In genomic region chr20:46702447-46703203, GRCh38 we compare ENCODE assay signal across 1 cellular context.
TF ChIP-seq lines count a peak whose summit lies in the region.

No MANE protein-coding gene starts in this region.

TF ChIP-seq in GM12878, 131 proteins besides CTCF, POLR2A, EP300 and RAD21:
- no peak for TF ChIP-seq ZNF384 (IDR thresholded peaks at IDR 0.05; ENCODE audit: borderline replicate concordance, low read depth, low read length)
- TF ChIP-seq MTA2 (IDR thresholded peaks at IDR 0.05; ENCODE audit: low read depth) = no peak
- no peak for TF ChIP-seq NR2F1 (conservative IDR thresholded peaks at IDR 0.05)
- TF ChIP-seq PML (IDR thresholded peaks at IDR 0.05; ENCODE audit: low read length) = no peak
- no peak for TF ChIP-seq GATAD2B (conservative IDR thresholded peaks at IDR 0.05; ENCODE audit: low read depth)
- no peak for TF ChIP-seq JUND (IDR thresholded peaks at IDR 0.05; ENCODE audit: low read depth, low read length)
- TF ChIP-seq ZBTB40 (IDR thresholded peaks at IDR 0.05; ENCODE audit: borderline replicate concordance) = peak; percentile 68
